18 cellular contexts compared by ENCODE assay signal in the genomic region with DNA sequence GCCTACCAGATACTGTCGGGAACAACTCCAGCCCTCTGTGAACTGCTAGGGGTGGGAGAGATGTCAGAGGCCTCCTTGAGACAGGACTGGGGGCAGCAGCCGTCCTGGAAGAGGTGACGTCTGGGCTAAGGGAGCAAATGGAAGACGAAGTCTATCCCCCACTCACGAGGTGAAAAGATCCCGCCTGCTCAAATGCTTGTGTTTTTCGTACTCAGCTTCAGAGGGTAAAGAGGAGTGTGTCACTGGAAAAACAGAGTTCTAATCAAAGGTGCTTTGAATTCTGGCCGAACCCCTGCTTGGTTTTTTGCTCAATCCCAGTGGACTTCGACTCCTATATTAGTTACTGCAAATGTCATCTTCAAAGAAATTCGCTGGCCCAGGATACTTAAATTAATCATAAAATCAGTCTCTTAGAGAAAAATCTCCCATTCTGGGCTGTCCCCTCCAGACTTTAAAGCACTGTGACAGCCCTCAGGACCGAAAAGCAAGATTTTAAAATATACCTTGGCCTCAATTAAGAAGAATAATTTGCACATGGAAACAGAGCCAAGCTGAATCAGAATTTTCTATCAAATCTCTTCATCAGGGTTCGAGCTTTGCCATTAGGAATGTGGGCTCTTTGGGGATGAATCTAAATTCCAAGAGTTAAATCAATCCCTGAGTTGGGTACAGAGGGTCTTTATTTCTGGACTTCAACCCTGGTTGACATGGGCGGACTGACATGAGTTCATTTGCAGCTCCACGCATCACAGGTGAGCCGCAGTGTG.
DNase-seq lines count a peak whose midpoint lies in the region; ATAC-seq, FAIRE-seq and TF ChIP-seq lines count a peak whose summit lies in the region.
"Had no signal": no experiment of that assay in that cellular context is flagged by ENCODE, and none has a peak within 500 bp of the region (broad histone marks: within the 10 kb centered on the region; RNA-seq: fewer than 3 reads in every experiment).

No MANE protein-coding gene starts in this region.

- no peak overlapping the region for H2AFZ ChIP-seq in HepG2 (ENCODE audit: low read length)
- H2AFZ ChIP-seq in osteoblast (ENCODE audit: low read length) = no peak overlapping the region

- peak; percentile 37 for DNase-seq in endodermal cell
- DNase-seq in HepG2 (ENCODE audit: low spot score) = peak; percentile 90
- peak; percentile 10 for DNase-seq in osteoblast (ENCODE audit: insufficient read length, low spot score, missing footprints)
- no peak for DNase-seq in kidney glomerular epithelial cell (lab: John Stamatoyannopoulos, UW)
- DNase-seq in stimulated activated naive B cell treated with anti-CD40 and anti-IgM and Interleukin-4, amounts not matched to agents 10 μg/mL and 1 μg/mL and 100 μg/mL, for 72 hours = no peak
- DNase-seq in NCI-H345 treated with DMSO at 0.1 percent for 48 hours (lab: John Stamatoyannopoulos, UW; ENCODE audit: unreplicated experiment) = no peak
- DNase-seq: 8988T; CD4-positive, alpha-beta memory T cell; DMS153; DMS79; GOT3; H7 had no signal

- CTCF ChIA-PET in HepG2 (lab: Yijun Ruan, JAX; ENCODE audit: low intra/inter-chr PET ratio, low total read pairs) = no interaction called here

- H3K27ac ChIP-seq in endodermal cell (ENCODE audit: low read depth, low read length) (no peak overlapping the region), HepG2 (ENCODE audit: extremely low read length, insufficient read depth, low read length) (peak overlapping the region; percentile 97), osteoblast (ENCODE audit: low read depth, low read length) (no peak overlapping the region)
- H3K27ac ChIP-seq: BLaER1 had no signal

- TF ChIP-seq POLR2A in HepG2 (IDR thresholded peaks at IDR 0.05; ENCODE audit: insufficient read depth in 1 of 2, low read depth in 2 of 2, low read length in 2 of 2) = no peak

- H3K9ac ChIP-seq in endodermal cell (ENCODE audit: extremely low read depth, low read length, poor library complexity, severe bottlenecking) (no peak overlapping the region), HepG2 (ENCODE audit: insufficient read depth, low read depth, low read length) (peak overlapping the region; percentile 66)
- H3K9ac ChIP-seq: BLaER1 had no signal

- H3K4me2 ChIP-seq in HepG2 (ENCODE audit: low read depth, low read length) (peak overlapping the region; percentile 56), osteoblast (ENCODE audit: insufficient read depth, low read length) (no peak overlapping the region)
- H3K4me2 ChIP-seq: BLaER1 had no signal

- FAIRE-seq in HepG2 (lab: Jason Lieb, UNC) = peak; percentile 78
- FAIRE-seq: GM12878, GM19239 had no signal

- H3K36me3 Mint-ChIP-seq in endodermal cell (ENCODE audit: low read depth) = no peaks in the 10 kb centered on the region
- no peaks in the 10 kb centered on the region for H3K36me3 Mint-ChIP-seq in stimulated activated naive B cell treated with anti-CD40 and anti-IgM and Interleukin-4, amounts not matched to agents 10 μg/mL and 1 μg/mL and 100 μg/mL, for 72 hours
- H3K36me3 Mint-ChIP-seq: CD14-positive monocyte; CD4-positive, alpha-beta memory T cell had no signal

- no peak overlapping the region for H3K4me3 Mint-ChIP-seq in endodermal cell
- no peak overlapping the region for H3K4me3 Mint-ChIP-seq in stimulated activated naive B cell treated with anti-CD40 and anti-IgM and Interleukin-4, amounts not matched to agents 10 μg/mL and 1 μg/mL and 100 μg/mL, for 72 hours
- H3K4me3 Mint-ChIP-seq: CD14-positive monocyte; CD4-positive, alpha-beta memory T cell had no signal

- no peaks in the 10 kb centered on the region for H3K4me1 Mint-ChIP-seq in endodermal cell
- no peaks in the 10 kb centered on the region for H3K4me1 Mint-ChIP-seq in stimulated activated naive B cell treated with anti-CD40 and anti-IgM and Interleukin-4, amounts not matched to agents 10 μg/mL and 1 μg/mL and 100 μg/mL, for 72 hours
- H3K4me1 Mint-ChIP-seq: CD14-positive monocyte; CD4-positive, alpha-beta memory T cell had no signal

- ATAC-seq in HepG2 (peak; percentile 4; the same call in 1 of the 3 replicates), GM19395 (IDR thresholded peaks at IDR 0.05; ENCODE audit: unreplicated experiment) (no peak)
- no peak for ATAC-seq in stimulated activated naive B cell treated with anti-CD40 and anti-IgM and Interleukin-4, amounts not matched to agents 10 μg/mL and 1 μg/mL and 100 μg/mL, for 72 hours (replicated peaks)
- ATAC-seq: GM12878, HCT116 had no signal

- H4K20me1 ChIP-seq in HepG2 (ENCODE audit: insufficient read depth, low read length) (no peaks in the 10 kb centered on the region), osteoblast (ENCODE audit: insufficient read depth, low read length) (no peaks in the 10 kb centered on the region)
- H4K20me1 ChIP-seq: BLaER1 had no signal

- no peaks in the 10 kb centered on the region for H3K4me1 ChIP-seq in endodermal cell (ENCODE audit: control insufficient read depth, insufficient read depth, low read length)
- peaks cover 64% of the 10 kb centered on the region for H3K4me1 ChIP-seq in HepG2 (ENCODE audit: insufficient read depth, low read length)
- no peaks in the 10 kb centered on the region for H3K4me1 ChIP-seq in osteoblast (ENCODE audit: insufficient read depth, low read length)
- H3K4me1 ChIP-seq: BLaER1 had no signal

- H3K4me3 ChIP-seq in endodermal cell (ENCODE audit: low read length) = no peak overlapping the region
- no peak overlapping the region for H3K4me3 ChIP-seq in HepG2 (replicated peaks in 1 of 3; ENCODE audit: insufficient read depth in 1 of 3, low read depth in 2 of 3, low read length in 3 of 3)
- H3K4me3 ChIP-seq in osteoblast (ENCODE audit: insufficient read depth, low read length) = no peak overlapping the region
- H3K4me3 ChIP-seq: BLaER1, GM12878 had no signal

- TF ChIP-seq EP300 in HepG2 (IDR thresholded peaks at IDR 0.05; ENCODE audit: low read depth in 2 of 2, low read length in 2 of 2) (peak; percentile 37 to 84; a peak in 3 of 4 replicates), HepG2 (CRISPR knock-in tag; IDR thresholded peaks at IDR 0.05; ENCODE audit: borderline replicate concordance) (no peak)

- H3K9me3 ChIP-seq in endodermal cell (ENCODE audit: control insufficient read depth, low read length) (no peaks in the 10 kb centered on the region), HepG2 (ENCODE audit: low read length) (no peaks in the 10 kb centered on the region), osteoblast (ENCODE audit: low read depth, low read length) (no peaks in the 10 kb centered on the region)
- H3K9me3 ChIP-seq: BLaER1 had no signal

- intact Hi-C loops in HepG2 (cut with micrococcal nuclease; ENCODE audit: unreplicated experiment) = loop anchor here (5.0 kb wide), 1 partner anchor 62 kb away; a partner anchor contains a TSS

- in situ Hi-C loops in HepG2 (cut with HindIII; ENCODE audit: extremely low pct_ligation_motif_present, low pct_unique_long_range_greater_than_20kb) = no loop called here

- POLR2A ChIA-PET in HepG2 (lab: Yijun Ruan, JAX) = interaction anchor here (1.0 to 1.3 kb wide), 2 partner anchors 22 to 89 kb away, joined by 3 to 5 read pairs; no protein-coding TSS in a partner anchor

- H3K9me3 Mint-ChIP-seq in endodermal cell = no peaks in the 10 kb centered on the region
- peaks cover 0 to 5% of the 10 kb centered on the region in 2 donors for H3K9me3 Mint-ChIP-seq in stimulated activated naive B cell treated with anti-CD40 and anti-IgM and Interleukin-4, amounts not matched to agents 10 μg/mL and 1 μg/mL and 100 μg/mL, for 72 hours
- H3K9me3 Mint-ChIP-seq: CD4-positive, alpha-beta memory T cell had no signal

- 86 to 92% methylated on average over 14 to 15 of the region's 15 CpGs for WGBS in endodermal cell (ENCODE audit: insufficient coverage in 1 of 2, insufficient read length in 1 of 2), 2 experiments
- 42% methylated on average over 15 of the region's 15 CpGs for WGBS in HepG2 (ENCODE audit: low lambda C conversion rate)

- H3K27ac Mint-ChIP-seq in endodermal cell = no peak overlapping the region
- H3K27ac Mint-ChIP-seq in stimulated activated naive B cell treated with anti-CD40 and anti-IgM and Interleukin-4, amounts not matched to agents 10 μg/mL and 1 μg/mL and 100 μg/mL, for 72 hours = no peak overlapping the region
- H3K27ac Mint-ChIP-seq: CD14-positive monocyte had no signal

- no TSS peak for BruUV-seq in HepG2 (replicated peaks; lab: Mats Ljungman, UMichigan)

- TF ChIP-seq CTCF in endodermal cell (conservative IDR thresholded peaks at IDR 0.05) = no peak
- TF ChIP-seq CTCF in HepG2 (CRISPR knock-in tag; IDR thresholded peaks at IDR 0.05) = no peak
- no peak for TF ChIP-seq CTCF in osteoblast (IDR thresholded peaks at IDR 0.05; ENCODE audit: extremely low read depth, low read depth, low read length)

- TF ChIP-seq RAD21 in HepG2 (CRISPR knock-in tag; IDR thresholded peaks at IDR 0.05) = no peak

- no peaks in the 10 kb centered on the region for H3K79me2 ChIP-seq in HepG2 (ENCODE audit: insufficient read depth, low read length)
- H3K79me2 ChIP-seq in osteoblast (ENCODE audit: insufficient read depth, low read length) = no peaks in the 10 kb centered on the region

- peaks cover 3% of the 10 kb centered on the region for H3K27me3 Mint-ChIP-seq in endodermal cell (ENCODE audit: insufficient read depth)
- H3K27me3 Mint-ChIP-seq in stimulated activated naive B cell treated with anti-CD40 and anti-IgM and Interleukin-4, amounts not matched to agents 10 μg/mL and 1 μg/mL and 100 μg/mL, for 72 hours = peaks cover 7 to 17% of the 10 kb centered on the region in 2 donors

- H3K36me3 ChIP-seq in endodermal cell (ENCODE audit: control insufficient read depth, insufficient read depth, low read length) (no peaks in the 10 kb centered on the region), HepG2 (replicated peaks in 1 of 2; ENCODE audit: control insufficient read depth in 1 of 2, insufficient read depth in 2 of 2, low read length in 2 of 2) (no peaks in the 10 kb centered on the region), osteoblast (ENCODE audit: insufficient read depth, low read length) (no peaks in the 10 kb centered on the region)
- H3K36me3 ChIP-seq: BLaER1 had no signal

- H3K27me3 ChIP-seq in endodermal cell (ENCODE audit: control insufficient read depth, insufficient read depth, low read length, poor library complexity, severe bottlenecking) (no peaks in the 10 kb centered on the region), HepG2 (ENCODE audit: control insufficient read depth in 1 of 2, insufficient read depth in 2 of 2, low read length in 2 of 2) (no peaks in the 10 kb centered on the region), osteoblast (ENCODE audit: insufficient read depth, low read length) (no peaks in the 10 kb centered on the region)
- H3K27me3 ChIP-seq: BLaER1 had no signal

TF ChIP-seq in HepG2, 621 proteins besides CTCF, POLR2A, EP300 and RAD21 (continues in another document):
- peak; percentile 84 for TF ChIP-seq FOXJ3 (CRISPR knock-in tag; IDR thresholded peaks at IDR 0.05; ENCODE audit: borderline replicate concordance)
- no peak for TF ChIP-seq GABPA (IDR thresholded peaks at IDR 0.05; ENCODE audit: low read depth, low read length)
- no peak for TF ChIP-seq GABPA (CRISPR knock-in tag; IDR thresholded peaks at IDR 0.05; ENCODE audit: low read depth)
- no peak for TF ChIP-seq FOXP1 (IDR thresholded peaks at IDR 0.05)
- peak; percentile 41; the same call in 1 of the 2 replicates for TF ChIP-seq FOXP1 (CRISPR knock-in tag; IDR thresholded peaks at IDR 0.05)
- TF ChIP-seq ZNF331 (CRISPR knock-in tag; IDR thresholded peaks at IDR 0.05) = peak; percentile 52; the same call in 1 of the 2 replicates

Comparison
In these comparisons a context has a peak if more than half of its experiments do, and no peak if none do; other contexts are left out.
1. DNase-seq: peak in endodermal cell (single experiment), HepG2 (single experiment) and osteoblast (single experiment); none in kidney glomerular epithelial cell (single experiment), stimulated activated naive B cell treated with anti-CD40 and anti-IgM and Interleukin-4, amounts not matched to agents 10 μg/mL and 1 μg/mL and 100 μg/mL, for 72 hours (single experiment) and NCI-H345 treated with DMSO at 0.1 percent for 48 hours (single experiment).